1 cellular context compared by ENCODE assay signal in genomic region chr2:27123302-27124150, GRCh38.
A peak's percentile ranks its signal among the peaks of the same experiment; 100 is the strongest.
TF ChIP-seq lines count a peak whose summit lies in the region.

ABHD1 (plus strand) TSS chr2:27123815; CDS start chr2:27123949, 134 bp downstream.

TF ChIP-seq in HEK293, 187 proteins besides CTCF, POLR2A, EP300 and RAD21 (continued from another document):
- TF ChIP-seq ZBTB11 (tag by site-specific recombination; conservative IDR thresholded peaks at IDR 0.05; ENCODE audit: low read depth) = peak; percentile 38; the same call in 1 of the 2 replicates
- TF ChIP-seq ZNF658 (tag by site-specific recombination; IDR thresholded peaks at IDR 0.05) = no peak
- peak; percentile 87 for TF ChIP-seq ZNF335 (tag by site-specific recombination; conservative IDR thresholded peaks at IDR 0.05)
- TF ChIP-seq ZBTB44 (tag by site-specific recombination; IDR thresholded peaks at IDR 0.05) = peak; percentile 53
- TF ChIP-seq SP7 (tag by site-specific recombination; IDR thresholded peaks at IDR 0.05) = 0 out of 2 replicates have a peak, but pooled peaks have one; percentile 8
- no peak for TF ChIP-seq ZNF561 (tag by site-specific recombination; IDR thresholded peaks at IDR 0.05; ENCODE audit: borderline replicate concordance)
- peak; percentile 58; the same call in 1 of the 2 replicates for TF ChIP-seq PBX3 (CRISPR knock-in tag; IDR thresholded peaks at IDR 0.05)
- no peak for TF ChIP-seq KLF16 (tag by site-specific recombination; IDR thresholded peaks at IDR 0.05)
- TF ChIP-seq ZIC2 (tag by site-specific recombination; IDR thresholded peaks at IDR 0.05) = peak; percentile 79
- no peak for TF ChIP-seq ATF2 (tag by site-specific recombination; IDR thresholded peaks at IDR 0.05; ENCODE audit: low read depth)
- TF ChIP-seq ZNF138 (tag by site-specific recombination; IDR thresholded peaks at IDR 0.05; ENCODE audit: borderline replicate concordance) = no peak
- TF ChIP-seq SP2 (tag by site-specific recombination; IDR thresholded peaks at IDR 0.05) = peak; percentile 65
- 0 out of 2 replicates have a peak, but pooled peaks have one; percentile 31 for TF ChIP-seq INSM2 (tag by site-specific recombination; IDR thresholded peaks at IDR 0.05)
- TF ChIP-seq ZBTB10 (tag by site-specific recombination; IDR thresholded peaks at IDR 0.05) = 0 out of 2 replicates have a peak, but pooled peaks have one; percentile 37
- TF ChIP-seq ZBTB26 (tag by site-specific recombination; optimal IDR thresholded peaks at IDR 0.05) = peak; percentile 33
- peak; percentile 46; the same call in 1 of the 2 replicates for TF ChIP-seq ZFP69B (tag by site-specific recombination; IDR thresholded peaks at IDR 0.05)
- peak; percentile 74 for TF ChIP-seq KLF9 (tag by site-specific recombination; IDR thresholded peaks at IDR 0.05; ENCODE audit: low read depth)
- TF ChIP-seq ZNF280C (tag by site-specific recombination; IDR thresholded peaks at IDR 0.05) = no peak
- TF ChIP-seq ZNF768 (tag by site-specific recombination; IDR thresholded peaks at IDR 0.05) = no peak
- TF ChIP-seq GLIS2 (tag by site-specific recombination; IDR thresholded peaks at IDR 0.05) = no peak
- peak; percentile 55; the same call in 1 of the 2 replicates for TF ChIP-seq ZXDB (tag by site-specific recombination; IDR thresholded peaks at IDR 0.05)
- TF ChIP-seq KLF8 (tag by site-specific recombination; IDR thresholded peaks at IDR 0.05) = peak; percentile 50; the same call in 1 of the 2 replicates
- 0 out of 2 replicates have a peak, but pooled peaks have one; percentile 18 for TF ChIP-seq KLF7 (tag by site-specific recombination; IDR thresholded peaks at IDR 0.05; ENCODE audit: borderline replicate concordance)
- TF ChIP-seq ZNF341 (tag by site-specific recombination; IDR thresholded peaks at IDR 0.05; ENCODE audit: low read depth) = peak; percentile 32; the same call in 1 of the 2 replicates
- TF ChIP-seq FEZF1 (tag by site-specific recombination; IDR thresholded peaks at IDR 0.05) = no peak
- peak; percentile 67; the same call in 1 of the 2 replicates for TF ChIP-seq ZNF76 (tag by site-specific recombination; IDR thresholded peaks at IDR 0.05; ENCODE audit: borderline replicate concordance, low read depth)
- no peak for TF ChIP-seq ZNF654 (tag by site-specific recombination; IDR thresholded peaks at IDR 0.05; ENCODE audit: low read depth)
- TF ChIP-seq KLF1 (tag by site-specific recombination; IDR thresholded peaks at IDR 0.05) = peak; percentile 62
- peak; percentile 25; the same call in 1 of the 2 replicates for TF ChIP-seq ZEB2 (tag by site-specific recombination; IDR thresholded peaks at IDR 0.05)
- peak; percentile 55; the same call in 1 of the 2 replicates for TF ChIP-seq ZNF394 (tag by site-specific recombination; IDR thresholded peaks at IDR 0.05; ENCODE audit: borderline replicate concordance)
- peak; percentile 73 for TF ChIP-seq SCRT2 (tag by site-specific recombination; IDR thresholded peaks at IDR 0.05)
- TF ChIP-seq HIC1 (tag by site-specific recombination; IDR thresholded peaks at IDR 0.05) = peak; percentile 75
- TF ChIP-seq ZNF707 (tag by site-specific recombination; IDR thresholded peaks at IDR 0.05) = no peak
- TF ChIP-seq ZNF175 (tag by site-specific recombination; IDR thresholded peaks at IDR 0.05) = no peak
- peak; percentile 96 for TF ChIP-seq ZBTB48 (tag by site-specific recombination; IDR thresholded peaks at IDR 0.05)
- TF ChIP-seq ZNF514 (tag by site-specific recombination; IDR thresholded peaks at IDR 0.05) = no peak
TF ChIP-seq in HEK293: peak in this region for 30.
